ENCODE assay signal across 18 cellular contexts in the genomic region with DNA sequence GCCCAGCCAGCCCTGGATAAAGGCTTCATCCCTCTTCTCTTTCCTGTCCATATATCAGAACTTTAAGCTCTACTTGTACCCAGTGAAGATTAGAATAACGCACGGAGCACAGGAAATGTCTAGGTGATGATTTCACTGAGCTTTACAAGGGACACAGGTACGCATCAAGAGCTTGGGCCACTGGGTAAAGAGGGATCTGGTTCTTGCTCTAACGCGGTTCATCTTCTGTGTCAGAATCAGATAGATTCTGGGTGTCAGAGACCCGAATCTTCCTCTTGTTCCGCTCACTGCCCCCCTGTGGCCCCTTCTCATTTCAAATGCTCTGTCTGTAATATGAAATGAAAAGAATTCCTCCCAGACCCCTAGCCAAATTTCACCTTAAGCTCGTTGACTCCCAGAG. TPM values are rescaled to one million over a fixed set of nuclear protein-coding genes. Genes with fewer than 3 reads are reported as not detected.
DNase-seq lines count a peak whose midpoint lies in the region; ATAC-seq lines count a peak whose summit lies in the region.
"Had no signal": no experiment of that assay in that cellular context is flagged by ENCODE, and none has a peak within 500 bp of the region (broad histone marks: within the 10 kb centered on the region; RNA-seq: fewer than 3 reads in every experiment).

No MANE protein-coding gene starts in this region.

- peak; percentile 39 for ATAC-seq in GM18511 (IDR thresholded peaks at IDR 0.05; ENCODE audit: unreplicated experiment)
- peak; percentile 21 to 55 for ATAC-seq in naive thymus-derived CD8-positive, alpha-beta T cell

- POLR2A ChIA-PET in activated CD4-positive, alpha-beta T cell treated with anti-CD3 and anti-CD28 coated beads, Interleukin-2, amount 10 ng/mL, durations not matched to agents 7 days and 5 days (lab: Charles Lee), result interaction anchor here (0.7 kb wide), 1 partner anchor 238 kb away, joined by 3 read pairs; no protein-coding TSS in a partner anchor
- POLR2A ChIA-PET in naive thymus-derived CD8-positive, alpha-beta T cell (lab: Charles Lee), result interaction anchor here (0.8 to 2.6 kb wide), 7 partner anchors 12 to 49 kb away, joined by 3 to 12 read pairs (median 7); a partner anchor contains a TSS

- H3K4me3 Mint-ChIP-seq in activated CD4-positive, alpha-beta T cell treated with anti-CD3 and anti-CD28 coated beads, Interleukin-2, amount 10 ng/mL, durations not matched to agents 7 days and 5 days, result peak overlapping the region; percentile 50
- peak overlapping the region; percentile 11 for H3K4me3 Mint-ChIP-seq in activated naive CD4-positive, alpha-beta T cell treated with anti-CD3 and anti-CD28 coated beads, Interleukin-2, amount 10 ng/mL, durations not matched to agents 7 days and 5 days
- peak overlapping the region in 6 of 10 donors; percentile 24 to 68 (median 39) for H3K4me3 Mint-ChIP-seq in naive thymus-derived CD8-positive, alpha-beta T cell
- H3K4me3 Mint-ChIP-seq: brain had no signal

- H3K4me1 Mint-ChIP-seq in activated CD4-positive, alpha-beta T cell treated with anti-CD3 and anti-CD28 coated beads, Interleukin-2, amount 10 ng/mL, durations not matched to agents 7 days and 5 days, result peaks cover 84% of the 10 kb centered on the region
- H3K4me1 Mint-ChIP-seq in activated naive CD4-positive, alpha-beta T cell treated with anti-CD3 and anti-CD28 coated beads, Interleukin-2, amount 10 ng/mL, durations not matched to agents 7 days and 5 days, result peaks cover 83% of the 10 kb centered on the region
- peaks cover 17 to 37% (median 35%) of the 10 kb centered on the region in 4 donors for H3K4me1 Mint-ChIP-seq in naive thymus-derived CD8-positive, alpha-beta T cell
- H3K4me1 Mint-ChIP-seq: brain had no signal

- peaks cover 74% of the 10 kb centered on the region for H3K36me3 Mint-ChIP-seq in activated CD4-positive, alpha-beta T cell treated with anti-CD3 and anti-CD28 coated beads, Interleukin-2, amount 10 ng/mL, durations not matched to agents 7 days and 5 days (ENCODE audit: low read depth)
- peaks cover 80% of the 10 kb centered on the region for H3K36me3 Mint-ChIP-seq in activated naive CD4-positive, alpha-beta T cell treated with anti-CD3 and anti-CD28 coated beads, Interleukin-2, amount 10 ng/mL, durations not matched to agents 7 days and 5 days
- H3K36me3 Mint-ChIP-seq in naive thymus-derived CD8-positive, alpha-beta T cell, result peaks cover 0 to 9% (median 0%) of the 10 kb centered on the region in 3 donors
- H3K36me3 Mint-ChIP-seq: brain had no signal

- peaks cover 7% of the 10 kb centered on the region for H3K9me3 Mint-ChIP-seq in activated CD4-positive, alpha-beta T cell treated with anti-CD3 and anti-CD28 coated beads, Interleukin-2, amount 10 ng/mL, durations not matched to agents 7 days and 5 days
- H3K9me3 Mint-ChIP-seq in activated naive CD4-positive, alpha-beta T cell treated with anti-CD3 and anti-CD28 coated beads, Interleukin-2, amount 10 ng/mL, durations not matched to agents 7 days and 5 days, result peaks cover 5% of the 10 kb centered on the region
- peaks cover 0 to 10% (median 0%) of the 10 kb centered on the region in 9 donors for H3K9me3 Mint-ChIP-seq in naive thymus-derived CD8-positive, alpha-beta T cell

- H3K27me3 Mint-ChIP-seq in activated CD4-positive, alpha-beta T cell treated with anti-CD3 and anti-CD28 coated beads, Interleukin-2, amount 10 ng/mL, durations not matched to agents 7 days and 5 days, result no peaks in the 10 kb centered on the region
- H3K27me3 Mint-ChIP-seq in activated naive CD4-positive, alpha-beta T cell treated with anti-CD3 and anti-CD28 coated beads, Interleukin-2, amount 10 ng/mL, durations not matched to agents 7 days and 5 days, result no peaks in the 10 kb centered on the region
- H3K27me3 Mint-ChIP-seq in naive thymus-derived CD8-positive, alpha-beta T cell, result no peaks in the 10 kb centered on the region

- no peak for DNase-seq in activated CD4-positive, alpha-beta T cell treated with anti-CD3 and anti-CD28 coated beads, Interleukin-2, amount 10 ng/mL, durations not matched to agents 7 days and 5 days
- no peak for DNase-seq in activated CD4-positive, alpha-beta T cell treated with anti-CD3 and anti-CD28 coated beads for 1 hour
- no peak for DNase-seq in activated naive CD4-positive, alpha-beta T cell treated with anti-CD3 and anti-CD28 coated beads, Interleukin-2, amount 10 ng/mL, durations not matched to agents 7 days and 5 days
- no peak for DNase-seq in naive thymus-derived CD8-positive, alpha-beta T cell
- DNase-seq in effector CD8-positive, alpha-beta T cell (lab: John Stamatoyannopoulos, UW), result no peak
- no peak for DNase-seq in 8988T
- DNase-seq in COLO829 (ENCODE audit: low spot score), result no peak
- DNase-seq: Calu3, hypothalamus, NCI-H1417, NCI-H226 had no signal

- CTCF ChIA-PET in activated CD4-positive, alpha-beta T cell treated with anti-CD3 and anti-CD28 coated beads, Interleukin-2, amount 10 ng/mL, durations not matched to agents 7 days and 5 days (lab: Charles Lee), result interaction anchor here (1.1 to 2.0 kb wide), 4 partner anchors 14 to 49 kb away, joined by 3 to 6 read pairs (median 5); no protein-coding TSS in a partner anchor
- CTCF ChIA-PET in activated naive CD4-positive, alpha-beta T cell treated with anti-CD3 and anti-CD28 coated beads, Interleukin-2, amount 10 ng/mL, durations not matched to agents 7 days and 5 days (lab: Charles Lee), result interaction anchor here (1.3 to 2.1 kb wide), 2 partner anchors 15 to 49 kb away, joined by 3 to 6 read pairs; no protein-coding TSS in a partner anchor

- peak overlapping the region; percentile 91 for H3K27ac Mint-ChIP-seq in activated CD4-positive, alpha-beta T cell treated with anti-CD3 and anti-CD28 coated beads, Interleukin-2, amount 10 ng/mL, durations not matched to agents 7 days and 5 days
- peak overlapping the region; percentile 89 for H3K27ac Mint-ChIP-seq in activated naive CD4-positive, alpha-beta T cell treated with anti-CD3 and anti-CD28 coated beads, Interleukin-2, amount 10 ng/mL, durations not matched to agents 7 days and 5 days
- H3K27ac Mint-ChIP-seq in naive thymus-derived CD8-positive, alpha-beta T cell, result peak overlapping the region in 9 of 10 donors; percentile 47 to 92 (median 75)
- H3K27ac Mint-ChIP-seq: brain had no signal

RNA-seq across cellular contexts. Expression of a gene that starts 24.7 kb away (rescaled TPM):
- total RNA-seq in activated CD4-positive, alpha-beta T cell treated with anti-CD3 and anti-CD28 coated beads, Interleukin-2, amount 10 ng/mL, durations not matched to agents 7 days and 5 days, result 100 to 1,000 TPM; 124 to 142 TPM
- total RNA-seq in naive thymus-derived CD8-positive, alpha-beta T cell, result 1 to 10 TPM; 1.0 to 1.4 TPM
- under 1 TPM; 0.07 to 0.25 (median 0.16) TPM for polyA plus RNA-seq in naive thymus-derived CD8-positive, alpha-beta T cell
- total RNA-seq: A673, Calu3, dermis microvascular lymphatic vessel endothelial cell, LHCN-M2, SJSA1, smooth muscle cell had no signal
- polyA plus RNA-seq: smooth muscle cell had no signal

RNA-seq across cellular contexts. Expression of a gene that starts 51.4 kb away (rescaled TPM):
- total RNA-seq in activated CD4-positive, alpha-beta T cell treated with anti-CD3 and anti-CD28 coated beads, Interleukin-2, amount 10 ng/mL, durations not matched to agents 7 days and 5 days, result 100 to 1,000 TPM; 164 to 177 TPM
- total RNA-seq in naive thymus-derived CD8-positive, alpha-beta T cell, result 100 to 1,000 TPM; 129 to 130 TPM
- polyA plus RNA-seq in naive thymus-derived CD8-positive, alpha-beta T cell, result 10 to 100 TPM; 57.4 to 84.9 (median 61.3) TPM

Comparison
In these comparisons a context has a peak if more than half of its experiments do, and no peak if none do; other contexts are left out.
1. RNA of a gene that starts 24.7 kb away (total RNA-seq): 124 to 142 TPM in activated CD4-positive, alpha-beta T cell treated with anti-CD3 and anti-CD28 coated beads, Interleukin-2, amount 10 ng/mL, durations not matched to agents 7 days and 5 days; 1.0 to 1.4 TPM in naive thymus-derived CD8-positive, alpha-beta T cell; every median in the first group is over 10 times any median in the second.
2. Peak in every context shown above with its lines, with median percentiles within 50 percentile points of each other: H3K27ac Mint-ChIP-seq and H3K4me3 Mint-ChIP-seq.